22 cellular contexts compared by ENCODE assay signal in genomic region chr3:128621931-128622330, GRCh38.
"Had no signal": no experiment of that assay in that cellular context is flagged by ENCODE, and none has a peak within 500 bp of the region (broad histone marks: within the 10 kb centered on the region; RNA-seq: fewer than 3 reads in every experiment).

No MANE protein-coding gene starts in this region.

- H3K27me3 Mint-ChIP-seq: activated CD8-positive, alpha-beta memory T cell treated with anti-CD3 and anti-CD28 coated beads, Interleukin-2, amount 10 ng/mL, durations not matched to agents 7 days and 5 days; T-cell had no signal

- DNase-seq: activated CD4-positive, alpha-beta T cell treated with anti-CD3 and anti-CD28 coated beads for 1 hour; activated CD4-positive, alpha-beta T cell treated with anti-CD3 and anti-CD28 coated beads, Interleukin-2, amount 50 U/mL, for 4 hours; activated CD8-positive, alpha-beta memory T cell treated with anti-CD3 and anti-CD28 coated beads, Interleukin-2, amount 10 ng/mL, durations not matched to agents 7 days and 5 days; activated naive CD4-positive, alpha-beta T cell; activated T-cell treated with anti-CD3 and anti-CD28 coated beads for 4 hours; aorta; effector CD4-positive, alpha-beta T cell; erythroblast; foreskin fibroblast; immature natural killer cell; mammary epithelial cell; midbrain; natural killer cell; stimulated activated CD4-positive, alpha-beta T cell treated with anti-CD3 and anti-CD28 coated beads, Interleukin-4, amount 100 ng/mL, for 24 hours; stimulated activated naive CD8-positive, alpha-beta T cell treated with anti-CD3 and anti-CD28 coated beads, Interleukin-15, Interleukin-2, amounts not matched to agents 100 U/mL and 50 U/mL, for 24 hours; T-cell; WERI-Rb-1 had no signal

- H3K27ac ChIP-seq: prostate gland, WERI-Rb-1 had no signal

- H3K27ac Mint-ChIP-seq: brain; T-helper 2 cell treated with Interferon-gamma antibody and Interleukin-4, amounts not matched to agents 5 μg/mL and 100 μg/mL, for 36 hours had no signal

- H3K27me3 ChIP-seq: tibial nerve had no signal

- ATAC-seq: activated CD8-positive, alpha-beta memory T cell treated with anti-CD3 and anti-CD28 coated beads, Interleukin-2, amount 10 ng/mL, durations not matched to agents 7 days and 5 days; left lobe of liver; natural killer cell; stimulated activated naive CD8-positive, alpha-beta T cell treated with anti-CD3 and anti-CD28 coated beads, Interleukin-15, Interleukin-2, amounts not matched to agents 100 U/mL and 50 U/mL, for 24 hours; T-cell had no signal

- H3K9me3 ChIP-seq: prostate gland, tibial nerve had no signal

- H3K4me3 Mint-ChIP-seq: activated CD8-positive, alpha-beta memory T cell treated with anti-CD3 and anti-CD28 coated beads, Interleukin-2, amount 10 ng/mL, durations not matched to agents 7 days and 5 days; brain; immature natural killer cell; natural killer cell; T-cell; T-helper 2 cell treated with Interferon-gamma antibody and Interleukin-4, amounts not matched to agents 5 μg/mL and 100 μg/mL, for 36 hours had no signal

- H3K4me3 ChIP-seq: prostate gland, tibial nerve had no signal

- H3K9me3 Mint-ChIP-seq: brain; immature natural killer cell; natural killer cell; T-cell; T-helper 2 cell treated with Interferon-gamma antibody and Interleukin-4, amounts not matched to agents 5 μg/mL and 100 μg/mL, for 36 hours had no signal
